In genomic region chr2:148817210-148817708, GRCh38 we compare ENCODE assay signal across 11 cellular contexts. TPM values are rescaled to one million over a fixed set of nuclear protein-coding genes. Genes with fewer than 3 reads are reported as not detected.
A peak's percentile ranks its signal among the peaks of the same experiment; 100 is the strongest.
DNase-seq lines count a peak whose midpoint lies in the region; ATAC-seq and TF ChIP-seq lines count a peak whose summit lies in the region.
"Had no signal": no experiment of that assay in that cellular context is flagged by ENCODE, and none has a peak within 500 bp of the region (broad histone marks: within the 10 kb centered on the region; RNA-seq: fewer than 3 reads in every experiment).

No MANE protein-coding gene starts in this region.

- no peaks in the 10 kb centered on the region for H3K36me3 Mint-ChIP-seq in CD4-positive, alpha-beta memory T cell
- no peaks in the 10 kb centered on the region for H3K36me3 Mint-ChIP-seq in nephron (ENCODE audit: low read depth)

- no peaks in the 10 kb centered on the region for H3K9me3 ChIP-seq in CD4-positive, alpha-beta memory T cell (ENCODE audit: control insufficient read depth in 1 of 2, low read length in 2 of 2)
- H3K9me3 ChIP-seq: SJCRH30, uterus had no signal

- H3K36me3 ChIP-seq in CD4-positive, alpha-beta memory T cell (ENCODE audit: insufficient read depth, low read length), result no peaks in the 10 kb centered on the region
- H3K36me3 ChIP-seq: SJCRH30, uterus had no signal

- H3K4me3 ChIP-seq in CD4-positive, alpha-beta memory T cell (ENCODE audit: low read length in 2 of 2), result no peak overlapping the region
- H3K4me3 ChIP-seq: SJCRH30, uterus had no signal

- CTCF ChIA-PET in CD4-positive, alpha-beta memory T cell (lab: Charles Lee; ENCODE audit: partially characterized antibody), result interaction anchor here (1.1 kb wide), 2 partner anchors 38 to 881 kb away, joined by 3 read pairs; no protein-coding TSS in a partner anchor

- no peak overlapping the region for H3K27ac ChIP-seq in CD4-positive, alpha-beta memory T cell (ENCODE audit: low read depth, low read length)
- H3K27ac ChIP-seq: SJCRH30 had no signal

- no peaks in the 10 kb centered on the region for H3K27me3 ChIP-seq in CD4-positive, alpha-beta memory T cell (ENCODE audit: insufficient read depth, low read length)
- H3K27me3 ChIP-seq: SJCRH30, uterus had no signal

- peaks cover 5 to 8% of the 10 kb centered on the region in 2 donors for H3K27me3 Mint-ChIP-seq in CD4-positive, alpha-beta memory T cell
- H3K27me3 Mint-ChIP-seq in nephron (ENCODE audit: low read depth), result no peaks in the 10 kb centered on the region

- peak overlapping the region; percentile 73 to 92 (median 78) for H3K4me3 Mint-ChIP-seq in CD4-positive, alpha-beta memory T cell
- peak overlapping the region; percentile 20 to 47 (median 39) for H3K4me3 Mint-ChIP-seq in nephron
- H3K4me3 Mint-ChIP-seq: dendritic cell treated with granulocyte-macrophage colony-stimulating factor and Interleukin-4, amounts not matched to agents 40 ng/mL and 50 ng/mL, for 4 days had no signal

- peaks cover 14 to 25% (median 19%) of the 10 kb centered on the region in 4 donors for H3K4me1 Mint-ChIP-seq in CD4-positive, alpha-beta memory T cell
- H3K4me1 Mint-ChIP-seq in nephron, result peaks cover 45% of the 10 kb centered on the region

- no peak for DNase-seq in CD4-positive, alpha-beta memory T cell
- DNase-seq in NCI-H2227 (lab: John Stamatoyannopoulos, UW; ENCODE audit: unreplicated experiment) (peak; percentile 81), cerebellar cortex (ENCODE audit: low spot score) (peak; percentile 73), KBM-7 (no peak)
- no peak for DNase-seq in stimulated activated CD4-positive, alpha-beta T cell treated with anti-CD3 and anti-CD28 coated beads, Interleukin-1b, Interleukin-23, amount 100 ng/mL, for 48 hours
- DNase-seq in activated CD4-positive, alpha-beta T cell treated with anti-CD3 and anti-CD28 coated beads for 4 hours, result no peak
- DNase-seq: SJCRH30 had no signal

- POLR2A ChIA-PET in CD4-positive, alpha-beta memory T cell (lab: Charles Lee; ENCODE audit: partially characterized antibody), result no interaction called here

- peak overlapping the region in 3 of 7 donors; percentile 26 to 86 (median 77) for H3K27ac Mint-ChIP-seq in CD4-positive, alpha-beta memory T cell
- H3K27ac Mint-ChIP-seq in nephron, result peak overlapping the region in 2 of 3 experiments; percentile 10 to 72
- H3K27ac Mint-ChIP-seq: dendritic cell treated with granulocyte-macrophage colony-stimulating factor and Interleukin-4, amounts not matched to agents 40 ng/mL and 50 ng/mL, for 4 days had no signal

- in situ Hi-C loops in KBM-7 (cut with MboI; ENCODE audit: low pct_unique_long_range_greater_than_20kb, low sequenced_read_pairs), result no loop called here

- peaks cover 0 to 2% (median 0%) of the 10 kb centered on the region in 8 donors for H3K9me3 Mint-ChIP-seq in CD4-positive, alpha-beta memory T cell
- no peaks in the 10 kb centered on the region for H3K9me3 Mint-ChIP-seq in nephron
- H3K9me3 Mint-ChIP-seq: dendritic cell treated with granulocyte-macrophage colony-stimulating factor and Interleukin-4, amounts not matched to agents 40 ng/mL and 50 ng/mL, for 4 days had no signal

- intact Hi-C loops in CD4-positive, alpha-beta memory T cell (cut with micrococcal nuclease), result loop anchor here (10.0 kb wide), 1 partner anchor 58 kb away; the partner anchor contains the start of gene KIF5C

- peaks cover 15% of the 10 kb centered on the region for H3K4me1 ChIP-seq in CD4-positive, alpha-beta memory T cell (ENCODE audit: insufficient read depth, low read length)

- no peak for TF ChIP-seq CTCF in nephron (IDR thresholded peaks at IDR 0.05; ENCODE audit: unreplicated experiment in 3 of 3)

- no peak for ATAC-seq in HG03108 (IDR thresholded peaks at IDR 0.05; ENCODE audit: unreplicated experiment)

RNA-seq across cellular contexts. Expression of gene KIF5C, which starts 57.8 kb away (rescaled TPM):
- 10 to 100 TPM; 21.1 to 21.3 TPM for total RNA-seq in CD4-positive, alpha-beta memory T cell
- polyA plus RNA-seq in CD4-positive, alpha-beta memory T cell, result 1 to 10 TPM; 3.0 to 5.4 TPM

Comparison
In these comparisons a context has a peak if more than half of its experiments do, and no peak if none do; other contexts are left out.
1. DNase-seq: peak in NCI-H2227 (single experiment) and cerebellar cortex (single experiment); none in CD4-positive, alpha-beta memory T cell (0 of 5), stimulated activated CD4-positive, alpha-beta T cell treated with anti-CD3 and anti-CD28 coated beads, Interleukin-1b, Interleukin-23, amount 100 ng/mL, for 48 hours (single experiment), KBM-7 (single experiment) and activated CD4-positive, alpha-beta T cell treated with anti-CD3 and anti-CD28 coated beads for 4 hours (0 of 2).